1 cellular context compared by ENCODE assay signal in genomic region chr15:89455535-89455934, GRCh38.
TF ChIP-seq lines count a peak whose summit lies in the region.

No MANE protein-coding gene starts in this region.

TF ChIP-seq in HepG2, 621 proteins besides CTCF, POLR2A, EP300 and RAD21 (continued from another document and continues in another):
- TF ChIP-seq, protein P1, sequence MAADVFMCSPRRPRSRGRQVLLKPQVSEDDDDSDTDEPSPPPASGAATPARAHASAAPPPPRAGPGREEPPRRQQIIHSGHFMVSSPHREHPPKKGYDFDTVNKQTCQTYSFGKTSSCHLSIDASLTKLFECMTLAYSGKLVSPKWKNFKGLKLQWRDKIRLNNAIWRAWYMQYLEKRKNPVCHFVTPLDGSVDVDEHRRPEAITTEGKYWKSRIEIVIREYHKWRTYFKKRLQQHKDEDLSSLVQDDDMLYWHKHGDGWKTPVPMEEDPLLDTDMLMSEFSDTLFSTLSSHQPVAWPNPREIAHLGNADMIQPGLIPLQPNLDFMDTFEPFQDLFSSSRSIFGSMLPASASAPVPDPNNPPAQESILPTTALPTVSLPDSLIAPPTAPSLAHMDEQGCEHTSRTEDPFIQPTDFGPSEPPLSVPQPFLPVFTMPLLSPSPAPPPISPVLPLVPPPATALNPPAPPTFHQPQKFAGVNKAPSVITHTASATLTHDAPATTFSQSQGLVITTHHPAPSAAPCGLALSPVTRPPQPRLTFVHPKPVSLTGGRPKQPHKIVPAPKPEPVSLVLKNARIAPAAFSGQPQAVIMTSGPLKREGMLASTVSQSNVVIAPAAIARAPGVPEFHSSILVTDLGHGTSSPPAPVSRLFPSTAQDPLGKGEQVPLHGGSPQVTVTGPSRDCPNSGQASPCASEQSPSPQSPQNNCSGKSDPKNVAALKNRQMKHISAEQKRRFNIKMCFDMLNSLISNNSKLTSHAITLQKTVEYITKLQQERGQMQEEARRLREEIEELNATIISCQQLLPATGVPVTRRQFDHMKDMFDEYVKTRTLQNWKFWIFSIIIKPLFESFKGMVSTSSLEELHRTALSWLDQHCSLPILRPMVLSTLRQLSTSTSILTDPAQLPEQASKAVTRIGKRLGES (CRISPR knock-in tag; IDR thresholded peaks at IDR 0.05; ENCODE audit: borderline replicate concordance) = no peak
- TF ChIP-seq NR2C2 (CRISPR knock-in tag; IDR thresholded peaks at IDR 0.05; ENCODE audit: borderline replicate concordance) (peak; percentile 31; the same call in 1 of the 2 replicates), FOXC1 (CRISPR knock-in tag; IDR thresholded peaks at IDR 0.05; ENCODE audit: borderline replicate concordance) (peak; percentile 59; the same call in 1 of the 2 replicates), SMYD3 (CRISPR knock-in tag; IDR thresholded peaks at IDR 0.05) (no peak), RELA (CRISPR knock-in tag; IDR thresholded peaks at IDR 0.05) (no peak), SRSF4 (IDR thresholded peaks at IDR 0.05; ENCODE audit: low read depth, low read length, poor library complexity, severe bottlenecking) (no peak), JUND (CRISPR knock-in tag; IDR thresholded peaks at IDR 0.05) (peak; percentile 53; the same call in 1 of the 2 replicates), SMARCC2 (IDR thresholded peaks at IDR 0.05) (no peak), ZMAT3 (CRISPR knock-in tag; conservative IDR thresholded peaks at IDR 0.05) (0 out of 2 replicates have a peak, but pooled peaks have one; percentile 51), ZSCAN9 (CRISPR knock-in tag; IDR thresholded peaks at IDR 0.05; ENCODE audit: borderline replicate concordance) (no peak), SAP130 (CRISPR knock-in tag; IDR thresholded peaks at IDR 0.05; ENCODE audit: low read depth) (peak; percentile 30; the same call in 1 of the 2 replicates), NBN (conservative IDR thresholded peaks at IDR 0.05) (no peak), TBX2 (CRISPR knock-in tag; IDR thresholded peaks at IDR 0.05; ENCODE audit: borderline replicate concordance) (peak; percentile 86), ELF3 (CRISPR knock-in tag; IDR thresholded peaks at IDR 0.05) (peak; percentile 43; the same call in 1 of the 2 replicates), HDAC2 (CRISPR knock-in tag; IDR thresholded peaks at IDR 0.05) (peak; percentile 71; the same call in 1 of the 2 replicates), SOX13 (IDR thresholded peaks at IDR 0.05) (no peak), SOX13 (CRISPR knock-in tag; conservative IDR thresholded peaks at IDR 0.05 in 1 of 2, IDR thresholded peaks at IDR 0.05 in 1 of 2) (peak in 1 of 2 experiments; percentile 79; a peak in 2 of 4 replicates), BRCA1 (CRISPR knock-in tag; IDR thresholded peaks at IDR 0.05) (no peak), TP53 (CRISPR knock-in tag; conservative IDR thresholded peaks at IDR 0.05) (no peak), ZNF567 (CRISPR knock-in tag; IDR thresholded peaks at IDR 0.05; ENCODE audit: borderline replicate concordance) (no peak), ZNF263 (CRISPR knock-in tag; IDR thresholded peaks at IDR 0.05) (peak; percentile 51; the same call in 1 of the 2 replicates), HMG20A (CRISPR knock-in tag; IDR thresholded peaks at IDR 0.05; ENCODE audit: borderline replicate concordance) (peak; percentile 59), ISX (CRISPR knock-in tag; conservative IDR thresholded peaks at IDR 0.05) (no peak), POGZ (CRISPR knock-in tag; IDR thresholded peaks at IDR 0.05) (0 out of 2 replicates have a peak, but pooled peaks have one; percentile 26), NFE2L2 (IDR thresholded peaks at IDR 0.05; ENCODE audit: low read length) (no peak), ATF7 (IDR thresholded peaks at IDR 0.05) (peak; percentile 31; the same call in 1 of the 2 replicates), ATF7 (CRISPR knock-in tag; IDR thresholded peaks at IDR 0.05) (no peak), TBL1XR1 (IDR thresholded peaks at IDR 0.05; ENCODE audit: borderline replicate concordance, low read length, partially characterized antibody) (no peak), CEBPG (CRISPR knock-in tag; IDR thresholded peaks at IDR 0.05) (peak; percentile 68), ARNT2 (CRISPR knock-in tag; IDR thresholded peaks at IDR 0.05; ENCODE audit: low read depth) (peak; percentile 62; the same call in 1 of the 2 replicates), ISL2 (CRISPR knock-in tag; IDR thresholded peaks at IDR 0.05) (peak; percentile 47; the same call in 1 of the 2 replicates), MED1 (CRISPR knock-in tag; IDR thresholded peaks at IDR 0.05) (peak; percentile 49), TGIF2 (CRISPR knock-in tag; IDR thresholded peaks at IDR 0.05) (no peak), THRA (CRISPR knock-in tag; IDR thresholded peaks at IDR 0.05; ENCODE audit: borderline replicate concordance) (peak; percentile 89), PITX1 (CRISPR knock-in tag; IDR thresholded peaks at IDR 0.05) (0 out of 2 replicates have a peak, but pooled peaks have one; percentile 22), ZNF879 (CRISPR knock-in tag; IDR thresholded peaks at IDR 0.05) (0 out of 2 replicates have a peak, but pooled peaks have one; percentile 49), NR1H2 (CRISPR knock-in tag; IDR thresholded peaks at IDR 0.05; ENCODE audit: borderline replicate concordance, low read depth) (peak; percentile 89; the same call in 1 of the 2 replicates), RORA (CRISPR knock-in tag; IDR thresholded peaks at IDR 0.05) (no peak), YEATS4 (CRISPR knock-in tag; IDR thresholded peaks at IDR 0.05; ENCODE audit: borderline replicate concordance) (0 out of 2 replicates have a peak, but pooled peaks have one; percentile 35), E2F1 (CRISPR knock-in tag; IDR thresholded peaks at IDR 0.05) (no peak), ZEB1 (IDR thresholded peaks at IDR 0.05; ENCODE audit: insufficient replicate concordance, low read depth) (peak; percentile 70), KLF13 (CRISPR knock-in tag; IDR thresholded peaks at IDR 0.05) (no peak), HES4 (CRISPR knock-in tag; IDR thresholded peaks at IDR 0.05; ENCODE audit: borderline replicate concordance) (0 out of 2 replicates have a peak, but pooled peaks have one; percentile 25), FOXM1 (CRISPR knock-in tag; IDR thresholded peaks at IDR 0.05) (no peak), ZNF577 (CRISPR knock-in tag; IDR thresholded peaks at IDR 0.05; ENCODE audit: borderline replicate concordance, low read depth) (no peak)
- TF ChIP-seq, protein P2, sequence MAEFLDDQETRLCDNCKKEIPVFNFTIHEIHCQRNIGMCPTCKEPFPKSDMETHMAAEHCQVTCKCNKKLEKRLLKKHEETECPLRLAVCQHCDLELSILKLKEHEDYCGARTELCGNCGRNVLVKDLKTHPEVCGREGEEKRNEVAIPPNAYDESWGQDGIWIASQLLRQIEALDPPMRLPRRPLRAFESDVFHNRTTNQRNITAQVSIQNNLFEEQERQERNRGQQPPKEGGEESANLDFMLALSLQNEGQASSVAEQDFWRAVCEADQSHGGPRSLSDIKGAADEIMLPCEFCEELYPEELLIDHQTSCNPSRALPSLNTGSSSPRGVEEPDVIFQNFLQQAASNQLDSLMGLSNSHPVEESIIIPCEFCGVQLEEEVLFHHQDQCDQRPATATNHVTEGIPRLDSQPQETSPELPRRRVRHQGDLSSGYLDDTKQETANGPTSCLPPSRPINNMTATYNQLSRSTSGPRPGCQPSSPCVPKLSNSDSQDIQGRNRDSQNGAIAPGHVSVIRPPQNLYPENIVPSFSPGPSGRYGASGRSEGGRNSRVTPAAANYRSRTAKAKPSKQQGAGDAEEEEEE (CRISPR knock-in tag; IDR thresholded peaks at IDR 0.05; ENCODE audit: borderline replicate concordance) = no peak
- TF ChIP-seq, protein P3, sequence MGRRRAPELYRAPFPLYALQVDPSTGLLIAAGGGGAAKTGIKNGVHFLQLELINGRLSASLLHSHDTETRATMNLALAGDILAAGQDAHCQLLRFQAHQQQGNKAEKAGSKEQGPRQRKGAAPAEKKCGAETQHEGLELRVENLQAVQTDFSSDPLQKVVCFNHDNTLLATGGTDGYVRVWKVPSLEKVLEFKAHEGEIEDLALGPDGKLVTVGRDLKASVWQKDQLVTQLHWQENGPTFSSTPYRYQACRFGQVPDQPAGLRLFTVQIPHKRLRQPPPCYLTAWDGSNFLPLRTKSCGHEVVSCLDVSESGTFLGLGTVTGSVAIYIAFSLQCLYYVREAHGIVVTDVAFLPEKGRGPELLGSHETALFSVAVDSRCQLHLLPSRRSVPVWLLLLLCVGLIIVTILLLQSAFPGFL (CRISPR knock-in tag; IDR thresholded peaks at IDR 0.05) = no peak
- TF ChIP-seq, protein P4, sequence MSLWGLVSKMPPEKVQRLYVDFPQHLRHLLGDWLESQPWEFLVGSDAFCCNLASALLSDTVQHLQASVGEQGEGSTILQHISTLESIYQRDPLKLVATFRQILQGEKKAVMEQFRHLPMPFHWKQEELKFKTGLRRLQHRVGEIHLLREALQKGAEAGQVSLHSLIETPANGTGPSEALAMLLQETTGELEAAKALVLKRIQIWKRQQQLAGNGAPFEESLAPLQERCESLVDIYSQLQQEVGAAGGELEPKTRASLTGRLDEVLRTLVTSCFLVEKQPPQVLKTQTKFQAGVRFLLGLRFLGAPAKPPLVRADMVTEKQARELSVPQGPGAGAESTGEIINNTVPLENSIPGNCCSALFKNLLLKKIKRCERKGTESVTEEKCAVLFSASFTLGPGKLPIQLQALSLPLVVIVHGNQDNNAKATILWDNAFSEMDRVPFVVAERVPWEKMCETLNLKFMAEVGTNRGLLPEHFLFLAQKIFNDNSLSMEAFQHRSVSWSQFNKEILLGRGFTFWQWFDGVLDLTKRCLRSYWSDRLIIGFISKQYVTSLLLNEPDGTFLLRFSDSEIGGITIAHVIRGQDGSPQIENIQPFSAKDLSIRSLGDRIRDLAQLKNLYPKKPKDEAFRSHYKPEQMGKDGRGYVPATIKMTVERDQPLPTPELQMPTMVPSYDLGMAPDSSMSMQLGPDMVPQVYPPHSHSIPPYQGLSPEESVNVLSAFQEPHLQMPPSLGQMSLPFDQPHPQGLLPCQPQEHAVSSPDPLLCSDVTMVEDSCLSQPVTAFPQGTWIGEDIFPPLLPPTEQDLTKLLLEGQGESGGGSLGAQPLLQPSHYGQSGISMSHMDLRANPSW (CRISPR knock-in tag; IDR thresholded peaks at IDR 0.05; ENCODE audit: borderline replicate concordance) = no peak
- TF ChIP-seq, protein P5, sequence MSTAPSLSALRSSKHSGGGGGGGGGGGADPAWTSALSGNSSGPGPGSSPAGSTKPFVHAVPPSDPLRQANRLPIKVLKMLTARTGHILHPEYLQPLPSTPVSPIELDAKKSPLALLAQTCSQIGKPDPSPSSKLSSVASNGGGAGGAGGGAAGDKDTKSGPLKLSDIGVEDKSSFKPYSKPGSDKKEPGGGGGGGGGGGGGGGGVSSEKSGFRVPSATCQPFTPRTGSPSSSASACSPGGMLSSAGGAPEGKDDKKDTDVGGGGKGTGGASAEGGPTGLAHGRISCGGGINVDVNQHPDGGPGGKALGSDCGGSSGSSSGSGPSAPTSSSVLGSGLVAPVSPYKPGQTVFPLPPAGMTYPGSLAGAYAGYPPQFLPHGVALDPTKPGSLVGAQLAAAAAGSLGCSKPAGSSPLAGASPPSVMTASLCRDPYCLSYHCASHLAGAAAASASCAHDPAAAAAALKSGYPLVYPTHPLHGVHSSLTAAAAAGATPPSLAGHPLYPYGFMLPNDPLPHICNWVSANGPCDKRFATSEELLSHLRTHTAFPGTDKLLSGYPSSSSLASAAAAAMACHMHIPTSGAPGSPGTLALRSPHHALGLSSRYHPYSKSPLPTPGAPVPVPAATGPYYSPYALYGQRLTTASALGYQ (CRISPR knock-in tag; IDR thresholded peaks at IDR 0.05) = peak; percentile 49; the same call in 1 of the 2 replicates
- TF ChIP-seq, protein P6, sequence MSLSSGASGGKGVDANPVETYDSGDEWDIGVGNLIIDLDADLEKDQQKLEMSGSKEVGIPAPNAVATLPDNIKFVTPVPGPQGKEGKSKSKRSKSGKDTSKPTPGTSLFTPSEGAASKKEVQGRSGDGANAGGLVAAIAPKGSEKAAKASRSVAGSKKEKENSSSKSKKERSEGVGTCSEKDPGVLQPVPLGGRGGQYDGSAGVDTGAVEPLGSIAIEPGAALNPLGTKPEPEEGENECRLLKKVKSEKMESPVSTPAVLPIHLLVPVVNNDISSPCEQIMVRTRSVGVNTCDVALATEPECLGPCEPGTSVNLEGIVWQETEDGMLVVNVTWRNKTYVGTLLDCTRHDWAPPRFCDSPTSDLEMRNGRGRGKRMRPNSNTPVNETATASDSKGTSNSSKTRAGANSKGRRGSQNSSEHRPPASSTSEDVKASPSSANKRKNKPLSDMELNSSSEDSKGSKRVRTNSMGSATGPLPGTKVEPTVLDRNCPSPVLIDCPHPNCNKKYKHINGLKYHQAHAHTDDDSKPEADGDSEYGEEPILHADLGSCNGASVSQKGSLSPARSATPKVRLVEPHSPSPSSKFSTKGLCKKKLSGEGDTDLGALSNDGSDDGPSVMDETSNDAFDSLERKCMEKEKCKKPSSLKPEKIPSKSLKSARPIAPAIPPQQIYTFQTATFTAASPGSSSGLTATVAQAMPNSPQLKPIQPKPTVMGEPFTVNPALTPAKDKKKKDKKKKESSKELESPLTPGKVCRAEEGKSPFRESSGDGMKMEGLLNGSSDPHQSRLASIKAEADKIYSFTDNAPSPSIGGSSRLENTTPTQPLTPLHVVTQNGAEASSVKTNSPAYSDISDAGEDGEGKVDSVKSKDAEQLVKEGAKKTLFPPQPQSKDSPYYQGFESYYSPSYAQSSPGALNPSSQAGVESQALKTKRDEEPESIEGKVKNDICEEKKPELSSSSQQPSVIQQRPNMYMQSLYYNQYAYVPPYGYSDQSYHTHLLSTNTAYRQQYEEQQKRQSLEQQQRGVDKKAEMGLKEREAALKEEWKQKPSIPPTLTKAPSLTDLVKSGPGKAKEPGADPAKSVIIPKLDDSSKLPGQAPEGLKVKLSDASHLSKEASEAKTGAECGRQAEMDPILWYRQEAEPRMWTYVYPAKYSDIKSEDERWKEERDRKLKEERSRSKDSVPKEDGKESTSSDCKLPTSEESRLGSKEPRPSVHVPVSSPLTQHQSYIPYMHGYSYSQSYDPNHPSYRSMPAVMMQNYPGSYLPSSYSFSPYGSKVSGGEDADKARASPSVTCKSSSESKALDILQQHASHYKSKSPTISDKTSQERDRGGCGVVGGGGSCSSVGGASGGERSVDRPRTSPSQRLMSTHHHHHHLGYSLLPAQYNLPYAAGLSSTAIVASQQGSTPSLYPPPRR (CRISPR knock-in tag; IDR thresholded peaks at IDR 0.05; ENCODE audit: borderline replicate concordance) = peak; percentile 71; the same call in 1 of the 2 replicates
